9 cellular contexts compared by ENCODE assay signal in genomic region chr11:7892059-7892699, GRCh38. TPM values are rescaled to one million over a fixed set of nuclear protein-coding genes. Genes with fewer than 3 reads are reported as not detected.
DNase-seq lines count a peak whose midpoint lies in the region; ATAC-seq lines count a peak whose summit lies in the region.
"Had no signal": no experiment of that assay in that cellular context is flagged by ENCODE, and none has a peak within 500 bp of the region (broad histone marks: within the 10 kb centered on the region; RNA-seq: fewer than 3 reads in every experiment).

No MANE protein-coding gene starts in this region.

- DNase-seq in EH (ENCODE audit: low read depth) (peak; percentile 86), M059J (ENCODE audit: low read depth) (peak; percentile 74), fibroblast of peridontal ligament (ENCODE audit: extremely low read depth) (peak; percentile 96), mucosa of gallbladder (ENCODE audit: low spot score) (no peak), posterior cingulate gyrus (no peak), NCI-H2171 (lab: John Stamatoyannopoulos, UW) (no peak), NCI-H2029 treated with DMSO at 0.1 percent for 48 hours (lab: John Stamatoyannopoulos, UW) (no peak)

- intact Hi-C loops in posterior cingulate gyrus (cut with DNase I), result loop anchor here (1.0 to 10.0 kb wide), 2 partner anchors 94 to 193 kb away; partner anchors contain the start of gene TUB

- ATAC-seq in GM21737 (IDR thresholded peaks at IDR 0.05; ENCODE audit: unreplicated experiment), result peak; percentile 47

RNA-seq across cellular contexts. Expression of gene OR10A6, which starts 38.9 kb away (rescaled TPM):
- not detected in 2 replicates for total RNA-seq in M059J (2014; rRNA removed; shearing (Covaris generic))
- total RNA-seq in mucosa of gallbladder, result not detected
- total RNA-seq: esophagus mucosa had no signal

RNA-seq across cellular contexts. Expression of gene OR10A3, which starts 49.3 kb away (rescaled TPM):
- not detected in 2 replicates for total RNA-seq in M059J (2014; rRNA removed; shearing (Covaris generic))
- total RNA-seq in mucosa of gallbladder, result not detected
- total RNA-seq: esophagus mucosa had no signal

Comparison
In these comparisons a context has a peak if more than half of its experiments do, and no peak if none do; other contexts are left out.
1. DNase-seq: peak in EH (single experiment), M059J (single experiment) and fibroblast of peridontal ligament (single experiment); none in mucosa of gallbladder (single experiment), posterior cingulate gyrus (0 of 10), NCI-H2171 (single experiment) and NCI-H2029 treated with DMSO at 0.1 percent for 48 hours (single experiment).